In genomic region chr12:88305491-88305890, GRCh38 we compare ENCODE assay signal across 25 cellular contexts.
A peak's percentile ranks its signal among the peaks of the same experiment; 100 is the strongest.
DNase-seq lines count a peak whose midpoint lies in the region; ATAC-seq and TF ChIP-seq lines count a peak whose summit lies in the region.
"Had no signal": no experiment of that assay in that cellular context is flagged by ENCODE, and none has a peak within 500 bp of the region (broad histone marks: within the 10 kb centered on the region; RNA-seq: fewer than 3 reads in every experiment).

No MANE protein-coding gene starts in this region.

- no peaks in the 10 kb centered on the region for H3K27me3 Mint-ChIP-seq in HFFc6 (ENCODE audit: insufficient read depth)
- H3K27me3 Mint-ChIP-seq in neural crest cell (ENCODE audit: low read depth) = no peaks in the 10 kb centered on the region
- H3K27me3 Mint-ChIP-seq: activated naive CD4-positive, alpha-beta T cell treated with anti-CD3 and anti-CD28 coated beads, Interleukin-2, amount 50 U/mL, for 24 hours; CD4-positive, CD25-positive, alpha-beta regulatory T cell; central memory CD8-positive, alpha-beta T cell; T-cell had no signal

- H3K9me3 Mint-ChIP-seq in HFFc6 = no peaks in the 10 kb centered on the region; the same call in 1 of the 2 replicates
- no peaks in the 10 kb centered on the region for H3K9me3 Mint-ChIP-seq in neural crest cell
- H3K9me3 Mint-ChIP-seq: central memory CD8-positive, alpha-beta T cell had no signal

- ATAC-seq in esophagus mucosa = peak; percentile 31
- no peak for ATAC-seq in GM19351 (IDR thresholded peaks at IDR 0.05; ENCODE audit: unreplicated experiment)
- no peak for ATAC-seq in GM21619 (IDR thresholded peaks at IDR 0.05; ENCODE audit: unreplicated experiment)
- ATAC-seq: activated CD4-positive, alpha-beta T cell treated with anti-CD3 and anti-CD28 coated beads for 36 hours; T-cell had no signal

- H3K36me3 Mint-ChIP-seq in HFFc6 (ENCODE audit: low read depth) (peaks cover 25% of the 10 kb centered on the region), neural crest cell (ENCODE audit: low read depth) (no peaks in the 10 kb centered on the region)
- H3K36me3 Mint-ChIP-seq: activated naive CD4-positive, alpha-beta T cell treated with anti-CD3 and anti-CD28 coated beads, Interleukin-2, amount 50 U/mL, for 24 hours; CD4-positive, CD25-positive, alpha-beta regulatory T cell; IgD-negative memory B cell; naive B cell; T-cell had no signal

- H3K27ac Mint-ChIP-seq in HFFc6 = peak overlapping the region; percentile 52
- H3K27ac Mint-ChIP-seq in neural crest cell (ENCODE audit: unreplicated experiment) = no peak overlapping the region
- H3K27ac Mint-ChIP-seq: activated CD4-positive, alpha-beta T cell treated with anti-CD3 and anti-CD28 coated beads for 36 hours; activated naive CD4-positive, alpha-beta T cell treated with anti-CD3 and anti-CD28 coated beads, Interleukin-2, amount 50 U/mL, for 24 hours; activated T-helper 1 cell treated with anti-CD3 and anti-CD28 coated beads, Interleukin-12 subunit alpha, Interleukin-12 subunit beta, Interleukin-2, Interleukin-4 antibody, amounts not matched to agents 30 ng/mL and 10 ng/mL and 1 ng/mL, durations not matched to agents 14 hours and 24 hours and 36 hours; CD4-positive, CD25-positive, alpha-beta regulatory T cell; IgD-negative memory B cell; naive B cell; T-cell had no signal

- TF ChIP-seq CTCF in HFFc6 (IDR thresholded peaks at IDR 0.05) = no peak; the same call in 1 of the 2 replicates
- TF ChIP-seq CTCF in neural crest cell (conservative IDR thresholded peaks at IDR 0.05) = peak; percentile 3

- H3K4me1 Mint-ChIP-seq in HFFc6 (ENCODE audit: low read depth) (peaks cover 86% of the 10 kb centered on the region), neural crest cell (peaks cover 30% of the 10 kb centered on the region)
- H3K4me1 Mint-ChIP-seq: activated naive CD4-positive, alpha-beta T cell treated with anti-CD3 and anti-CD28 coated beads, Interleukin-2, amount 50 U/mL, for 24 hours; central memory CD8-positive, alpha-beta T cell; IgD-negative memory B cell; naive B cell; T-cell had no signal

- H3K4me3 Mint-ChIP-seq in HFFc6 = no peak overlapping the region; the same call in 1 of the 2 replicates
- H3K4me3 Mint-ChIP-seq in neural crest cell = no peak overlapping the region
- H3K4me3 Mint-ChIP-seq: activated CD4-positive, alpha-beta T cell treated with anti-CD3 and anti-CD28 coated beads for 36 hours; activated naive CD4-positive, alpha-beta T cell treated with anti-CD3 and anti-CD28 coated beads, Interleukin-2, amount 50 U/mL, for 24 hours; activated T-helper 1 cell treated with anti-CD3 and anti-CD28 coated beads, Interleukin-12 subunit alpha, Interleukin-12 subunit beta, Interleukin-2, Interleukin-4 antibody, amounts not matched to agents 30 ng/mL and 10 ng/mL and 1 ng/mL, durations not matched to agents 14 hours and 24 hours and 36 hours; CD4-positive, CD25-positive, alpha-beta regulatory T cell; central memory CD8-positive, alpha-beta T cell; IgD-negative memory B cell; naive B cell; T-cell had no signal

- DNase-seq in HFFc6 (no peak), NCI-H226 (peak; percentile 10), neural crest cell (ENCODE audit: low read depth, low spot score) (no peak), AML-193 (lab: John Stamatoyannopoulos, UW) (no peak)
- DNase-seq: activated CD4-positive, alpha-beta T cell treated with anti-CD3 and anti-CD28 coated beads for 36 hours; CD4-positive, CD25-positive, alpha-beta regulatory T cell; DMS53; erythroblast; left cardiac atrium; mesendoderm; naive B cell; NCI-H1436 treated with DMSO at 0.1 percent for 48 hours; occipital lobe; SHP77; spleen; stimulated activated CD4-positive, alpha-beta T cell treated with anti-CD3 and anti-CD28 coated beads, Interleukin-4, amount 100 ng/mL, for 1 hour; stimulated activated naive CD4-positive, alpha-beta T cell treated with Interleukin-2 at 50 U/mL for 16 hours; T-cell had no signal
